18 cellular contexts compared by ENCODE assay signal in genomic region chr2:121506621-121507020, GRCh38. TPM values are rescaled to one million over a fixed set of nuclear protein-coding genes. Genes with fewer than 3 reads are reported as not detected.
"Had no signal": no experiment of that assay in that cellular context is flagged by ENCODE, and none has a peak within 500 bp of the region (broad histone marks: within the 10 kb centered on the region; RNA-seq: fewer than 3 reads in every experiment).

No MANE protein-coding gene starts in this region.

- H3K27ac ChIP-seq: ascending aorta, cardiac muscle cell, testis had no signal

- H3K4me3 ChIP-seq: ascending aorta, cardiac muscle cell, heart right ventricle, testis had no signal

- H3K27me3 ChIP-seq: ascending aorta, cardiac muscle cell, heart right ventricle, testis had no signal

- H3K9me3 ChIP-seq: ascending aorta, testis had no signal

- H3K4me1 ChIP-seq: ascending aorta, testis had no signal

- DNase-seq: activated CD4-positive, alpha-beta T cell treated with anti-CD3 and anti-CD28 coated beads, Interleukin-2, amount 50 U/mL, for 48 hours; activated CD4-positive, CD25-positive, alpha-beta regulatory T cell treated with anti-CD3 and anti-CD28 coated beads, Interleukin-2, amount 50 U/mL, for 72 hours; activated gamma-delta T cell treated with Interleukin-2 at 50 U/mL for 16 hours; activated naive CD8-positive, alpha-beta T cell treated with anti-CD3 and anti-CD28 coated beads, Interleukin-2, amount 50 U/mL, for 24 hours; activated T-cell treated with anti-CD3 and anti-CD28 coated beads, Interleukin-2, amount 50 U/mL, for 48 hours; heart right ventricle; kidney; midbrain; nucleus accumbens; stimulated activated CD4-positive, alpha-beta T cell treated with anti-CD3 and anti-CD28 coated beads, Interleukin-4, amount 100 ng/mL, for 1 hour; stimulated activated CD8-positive, alpha-beta memory T cell treated with anti-CD3 and anti-CD28 coated beads, Interleukin-4, amount 100 ng/mL, for 48 hours; stimulated activated naive CD8-positive, alpha-beta T cell treated with anti-CD3 and anti-CD28 coated beads, Interleukin-15, Interleukin-2, amounts not matched to agents 100 U/mL and 50 U/mL, for 24 hours; testis had no signal

- H3K9me3 Mint-ChIP-seq: T-helper 1 cell treated with Interleukin-12 subunit alpha and Interleukin-12 subunit beta and Interleukin-4 antibody, amounts not matched to agents 30 μg/mL and 1 μg/mL, for 36 hours had no signal

- H3K27ac Mint-ChIP-seq: activated naive CD8-positive, alpha-beta T cell treated with anti-CD3 and anti-CD28 coated beads, Interleukin-2, amount 50 U/mL, for 24 hours; T-helper 1 cell treated with Interleukin-12 subunit alpha and Interleukin-12 subunit beta and Interleukin-4 antibody, amounts not matched to agents 30 μg/mL and 1 μg/mL, for 36 hours had no signal

- H3K4me3 Mint-ChIP-seq: activated naive CD8-positive, alpha-beta T cell treated with anti-CD3 and anti-CD28 coated beads, Interleukin-2, amount 50 U/mL, for 24 hours; T-helper 1 cell treated with Interleukin-12 subunit alpha and Interleukin-12 subunit beta and Interleukin-4 antibody, amounts not matched to agents 30 μg/mL and 1 μg/mL, for 36 hours had no signal

- H3K27me3 Mint-ChIP-seq: activated naive CD8-positive, alpha-beta T cell treated with anti-CD3 and anti-CD28 coated beads, Interleukin-2, amount 50 U/mL, for 24 hours had no signal

RNA-seq across cellular contexts. Expression of gene RNU4ATAC, which starts 24.1 kb away (rescaled TPM):
- total RNA-seq: ascending aorta, cardiac muscle cell, heart right ventricle, posterior vena cava, testis, ureter had no signal
- polyA plus RNA-seq: heart right ventricle had no signal
